14 cellular contexts compared by ENCODE assay signal in genomic region chr15:73809728-73810501, GRCh38. TPM values are rescaled to one million over a fixed set of nuclear protein-coding genes. Genes with fewer than 3 reads are reported as not detected.
DNase-seq lines count a peak whose midpoint lies in the region; ATAC-seq and TF ChIP-seq lines count a peak whose summit lies in the region.
"Had no signal": no experiment of that assay in that cellular context is flagged by ENCODE, and none has a peak within 500 bp of the region (broad histone marks: within the 10 kb centered on the region; RNA-seq: fewer than 3 reads in every experiment).

No MANE protein-coding gene starts in this region.

- ATAC-seq in GM18907 (IDR thresholded peaks at IDR 0.05; ENCODE audit: unreplicated experiment) = no peak
- ATAC-seq in GM18502 (IDR thresholded peaks at IDR 0.05; ENCODE audit: poor library complexity, unreplicated experiment) = no peak

- peaks cover 9% of the 10 kb centered on the region for H3K27me3 Mint-ChIP-seq in brain

- peaks cover 0 to 2% (median 0%) of the 10 kb centered on the region in 5 experiments for H3K9me3 Mint-ChIP-seq in brain
- H3K9me3 Mint-ChIP-seq: activated T-helper 1 cell treated with anti-CD3 and anti-CD28 coated beads, Interleukin-12 subunit alpha, Interleukin-12 subunit beta, Interleukin-2, Interleukin-4 antibody, amounts not matched to agents 30 ng/mL and 10 ng/mL and 1 ng/mL, durations not matched to agents 14 hours and 24 hours and 36 hours; neural crest cell had no signal

- DNase-seq in DMS153 (lab: John Stamatoyannopoulos, UW) (peak; percentile 67), DMS153 treated with DMSO at 0.1 percent for 48 hours (lab: John Stamatoyannopoulos, UW; ENCODE audit: unreplicated experiment) (no peak), NCI-H1417 (lab: John Stamatoyannopoulos, UW) (peak in 2 of 3 experiments; percentile 47 to 78), occipital lobe (lab: John Stamatoyannopoulos, UW) (peak; percentile 56), NCI-H526 treated with DMSO at 0.1 percent for 48 hours (lab: John Stamatoyannopoulos, UW) (no peak)
- DNase-seq: 8988T; activated CD4-positive, CD25-positive, alpha-beta regulatory T cell; central memory CD4-positive, alpha-beta T cell; stimulated activated naive CD4-positive, alpha-beta T cell had no signal

- peak overlapping the region; percentile 73 to 88 (median 81) for H3K27ac Mint-ChIP-seq in brain
- H3K27ac Mint-ChIP-seq: activated T-helper 1 cell treated with anti-CD3 and anti-CD28 coated beads, Interleukin-12 subunit alpha, Interleukin-12 subunit beta, Interleukin-2, Interleukin-4 antibody, amounts not matched to agents 30 ng/mL and 10 ng/mL and 1 ng/mL, durations not matched to agents 14 hours and 24 hours and 36 hours had no signal

- no peak for TF ChIP-seq CTCF in brain (conservative IDR thresholded peaks at IDR 0.05)

- no peaks in the 10 kb centered on the region for H3K36me3 Mint-ChIP-seq in brain

- H3K4me3 Mint-ChIP-seq in brain = no peak overlapping the region
- H3K4me3 Mint-ChIP-seq: activated T-helper 1 cell treated with anti-CD3 and anti-CD28 coated beads, Interleukin-12 subunit alpha, Interleukin-12 subunit beta, Interleukin-2, Interleukin-4 antibody, amounts not matched to agents 30 ng/mL and 10 ng/mL and 1 ng/mL, durations not matched to agents 14 hours and 24 hours and 36 hours; neural crest cell had no signal

- peaks cover 67% of the 10 kb centered on the region for H3K4me1 Mint-ChIP-seq in brain

RNA-seq across cellular contexts. Expression of gene INSYN1, which starts 56.8 kb away (rescaled TPM):
- 25.6 TPM for polyA plus RNA-seq in brain (ENCODE audit: insufficient read depth, low read depth, low replicate concordance)
- 30.1 TPM for total RNA-seq in occipital lobe
- total RNA-seq: activated T-helper 1 cell treated with anti-CD3 and anti-CD28 coated beads, Interleukin-12 subunit alpha, Interleukin-12 subunit beta, Interleukin-2, Interleukin-4 antibody, amounts not matched to agents 30 ng/mL and 10 ng/mL and 1 ng/mL, durations not matched to agents 14 hours and 24 hours and 36 hours had no signal

Comparison
In these comparisons a context has a peak if more than half of its experiments do, and no peak if none do; other contexts are left out.
1. DNase-seq: peak in DMS153 (single experiment), NCI-H1417 (2 of 3) and occipital lobe (single experiment); none in DMS153 treated with DMSO at 0.1 percent for 48 hours (single experiment) and NCI-H526 treated with DMSO at 0.1 percent for 48 hours (single experiment).